9 cellular contexts compared by ENCODE assay signal in genomic region chr15:28831897-28832587, GRCh38. TPM values are rescaled to one million over a fixed set of nuclear protein-coding genes. Genes with fewer than 3 reads are reported as not detected.
DNase-seq lines count a peak whose midpoint lies in the region; ATAC-seq and TF ChIP-seq lines count a peak whose summit lies in the region.
"Not testable (repeated sequence)": the region's sequence is repeated elsewhere in the genome, so short reads cannot be mapped to it uniquely, and the experiment has no call there.
"Had no signal": no experiment of that assay in that cellular context is flagged by ENCODE, and none has a peak within 500 bp of the region (broad histone marks: within the 10 kb centered on the region; RNA-seq: fewer than 3 reads in every experiment).

No MANE protein-coding gene starts in this region.

- not testable (repeated sequence) for H3K36me3 ChIP-seq in heart right ventricle; neural cell (ENCODE audit: insufficient read depth, low read length)

- H3K4me2 ChIP-seq in neural cell (ENCODE audit: low read length) = not testable (repeated sequence)

- H3K4me3 ChIP-seq in cardiac fibroblast (replicated peaks in 1 of 2; ENCODE audit: low read depth in 2 of 2, low read length in 2 of 2) (peak overlapping the region; percentile 31 to 32), heart right ventricle (peak overlapping the region in 9 of 10 donors; percentile 21 to 48 (median 39)), neural cell (ENCODE audit: low read length) (peak overlapping the region; percentile 60)

- 2 to 4% methylated on average over 55 to 56 of the region's 56 CpGs for WGBS in heart right ventricle, 2 donors

- DNase-seq in AG20443 (ENCODE audit: low spot score) (peak; percentile 65), HuH-7.5 (ENCODE audit: low spot score) (peak; percentile 40), NOMO-1 treated with dmso at 0.1 percent for 144 hours (lab: John Stamatoyannopoulos, UW; ENCODE audit: unreplicated experiment) (peak; percentile 88), cardiac fibroblast (ENCODE audit: low read depth in 2 of 2) (peak; percentile 57 to 65), heart right ventricle (peak; percentile 34 to 74)
- DNase-seq in activated CD8-positive, alpha-beta memory T cell treated with anti-CD3 and anti-CD28 coated beads for 48 hours (ENCODE audit: low read depth in 2 of 3, low spot score in 2 of 3) = peak; percentile 34 to 50 (median 47)
- DNase-seq in stimulated activated CD4-positive, alpha-beta T cell treated with anti-CD3 and anti-CD28 coated beads, TNF-alpha, amount 100 ng/mL, for 48 hours (ENCODE audit: low read depth in 3 of 3) = peak; percentile 39 to 55 (median 41)

- not testable (repeated sequence) for H2AFZ ChIP-seq in neural cell (ENCODE audit: low read depth, low read length)

- not testable (repeated sequence) for H3K79me2 ChIP-seq in neural cell (replicated peaks; ENCODE audit: insufficient read depth, low read length)

- not testable (repeated sequence) for TF ChIP-seq CTCF in cardiac fibroblast (IDR thresholded peaks at IDR 0.05; ENCODE audit: low read depth, low read length); neural cell (IDR thresholded peaks at IDR 0.05; ENCODE audit: poor library complexity, severe bottlenecking)
- peak in 1 of 9 donors; percentile 6 for TF ChIP-seq CTCF in heart right ventricle (IDR thresholded peaks at IDR 0.05)

- not testable (repeated sequence) for H3K9me3 ChIP-seq in heart right ventricle; neural cell (ENCODE audit: low read length)

- H4K20me1 ChIP-seq in neural cell (ENCODE audit: insufficient read depth) = not testable (repeated sequence)

- not testable (repeated sequence) for TF ChIP-seq RAD21 in neural cell (conservative IDR thresholded peaks at IDR 0.05)

- peak; percentile 91 to 100 (median 97) for ATAC-seq in heart right ventricle

- H3K9me2 ChIP-seq in neural cell (ENCODE audit: insufficient read depth, low read length) = not testable (repeated sequence)

- peak overlapping the region in 3 of 10 donors; percentile 19 to 49 (median 39) for H3K27ac ChIP-seq in heart right ventricle
- H3K27ac ChIP-seq in neural cell (ENCODE audit: low read length) = not testable (repeated sequence)

- H3K9ac ChIP-seq in neural cell (ENCODE audit: low read length) = not testable (repeated sequence)

- peaks cover 0 to 12% (median 0%) of the 10 kb centered on the region in 7 donors for H3K27me3 ChIP-seq in heart right ventricle
- H3K27me3 ChIP-seq in neural cell (ENCODE audit: insufficient read depth, low read depth, low read length) = not testable (repeated sequence)

- intact Hi-C loops in heart right ventricle (cut with DNase I) = not testable (repeated sequence)

- not testable (repeated sequence) for TF ChIP-seq EP300 in neural cell (conservative IDR thresholded peaks at IDR 0.05; ENCODE audit: poor library complexity, severe bottlenecking)

- H3K4me1 ChIP-seq in heart right ventricle = not testable (repeated sequence)

- H3F3A ChIP-seq in neural cell (ENCODE audit: insufficient read depth, low read length, poor library complexity, severe bottlenecking) = not testable (repeated sequence)

TF ChIP-seq in neural cell, 6 proteins besides CTCF, POLR2A, EP300 and RAD21:
- TF ChIP-seq MXI1 (conservative IDR thresholded peaks at IDR 0.05; ENCODE audit: poor library complexity, severe bottlenecking) (peak; percentile 36), SMC3 (conservative IDR thresholded peaks at IDR 0.05; ENCODE audit: poor library complexity) (peak; percentile 26)
TF ChIP-seq in neural cell: peak in this region for 2; not testable (repeated sequence) for 4.

RNA-seq across cellular contexts. Expression of gene GOLGA6L7, which starts 16.4 kb away (rescaled TPM):
- not detected for total RNA-seq in heart right ventricle
- polyA plus RNA-seq in heart right ventricle (not detected), neural cell (not detected in 2 replicates)
- polyA minus RNA-seq in neural cell = not detected in 2 replicates
- total RNA-seq: mesenteric fat pad had no signal

RNA-seq across cellular contexts. Expression of gene APBA2, which starts 53.7 kb away (rescaled TPM):
- total RNA-seq in heart right ventricle = under 1 TPM; 0.16 to 0.85 (median 0.49) TPM
- polyA plus RNA-seq in heart right ventricle = under 1 TPM; 0.16 to 0.37 TPM
- polyA plus RNA-seq in neural cell = 134 and 159 TPM in 2 replicates
- 202 and 213 TPM in 2 replicates for polyA minus RNA-seq in neural cell

Comparison
In these comparisons a context has a peak if more than half of its experiments do, and no peak if none do; other contexts are left out.
1. RNA of gene APBA2, which starts 53.7 kb away (polyA plus RNA-seq): 134 to 159 TPM in neural cell; 0.16 to 0.37 TPM in heart right ventricle; every median in the first group is over 10 times any median in the second.
2. Peak in every context shown above with its lines, with median percentiles within 50 percentile points of each other: DNase-seq and H3K4me3 ChIP-seq.